ENCODE assay signal across 1 cellular context in genomic region chrX:130165703-130166502, GRCh38.
TF ChIP-seq lines count a peak whose summit lies in the region.

Gene AIFM1 (minus strand): TSS chrX:130165841. CDS start chrX:130165656, 185 bp downstream.

TF ChIP-seq in H1, 55 proteins besides CTCF, POLR2A, EP300 and RAD21 (continued from another document):
- no peak for TF ChIP-seq CHD7 (IDR thresholded peaks at IDR 0.05; ENCODE audit: insufficient replicate concordance, low read length)
- TF ChIP-seq SAP30 (IDR thresholded peaks at IDR 0.05; ENCODE audit: insufficient read depth, insufficient replicate concordance, low read length), result no peak
- TF ChIP-seq RFX5 (IDR thresholded peaks at IDR 0.05; ENCODE audit: borderline replicate concordance, low read depth, low read length), result peak; percentile 37; the same call in 1 of the 2 replicates
- TF ChIP-seq JUND (IDR thresholded peaks at IDR 0.05; ENCODE audit: low read length), result no peak
- TF ChIP-seq SUZ12 (IDR thresholded peaks at IDR 0.05; ENCODE audit: low read length), result no peak
- no peak for TF ChIP-seq CBX8 (IDR thresholded peaks at IDR 0.05; ENCODE audit: borderline replicate concordance, low read depth, low read length)
- no peak for TF ChIP-seq HDAC6 (IDR thresholded peaks at IDR 0.05; ENCODE audit: low read depth, low read length)
- TF ChIP-seq, protein P1, sequence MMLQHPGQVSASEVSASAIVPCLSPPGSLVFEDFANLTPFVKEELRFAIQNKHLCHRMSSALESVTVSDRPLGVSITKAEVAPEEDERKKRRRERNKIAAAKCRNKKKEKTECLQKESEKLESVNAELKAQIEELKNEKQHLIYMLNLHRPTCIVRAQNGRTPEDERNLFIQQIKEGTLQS (IDR thresholded peaks at IDR 0.05; ENCODE audit: insufficient read depth, low read depth, low read length), result no peak
- TF ChIP-seq SRF (IDR thresholded peaks at IDR 0.05; ENCODE audit: low read depth, low read length), result no peak
- peak; percentile 57 for TF ChIP-seq KDM4A (IDR thresholded peaks at IDR 0.05; ENCODE audit: low read depth, low read length, severe bottlenecking)
- TF ChIP-seq KDM1A (IDR thresholded peaks at IDR 0.05; ENCODE audit: borderline replicate concordance, low read length), result no peak
- TF ChIP-seq RXRA (IDR thresholded peaks at IDR 0.05; ENCODE audit: insufficient read depth, low read depth, low read length), result 0 out of 2 replicates have a peak, but pooled peaks have one; percentile 36
- TF ChIP-seq CHD2 (IDR thresholded peaks at IDR 0.05; ENCODE audit: low read length), result no peak
- TF ChIP-seq SP1 (IDR thresholded peaks at IDR 0.05; ENCODE audit: low read depth, low read length), result peak; percentile 100
- no peak for TF ChIP-seq RBBP5 (IDR thresholded peaks at IDR 0.05; ENCODE audit: borderline replicate concordance, low read depth, low read length)
- peak; percentile 64; the same call in 1 of the 2 replicates for TF ChIP-seq TAF1 (IDR thresholded peaks at IDR 0.05; ENCODE audit: low read depth, low read length)
- TF ChIP-seq POLR2AphosphoS5 (IDR thresholded peaks at IDR 0.05; ENCODE audit: low read depth, low read length), result peak; percentile 25; the same call in 1 of the 2 replicates
- TF ChIP-seq EGR1 (IDR thresholded peaks at IDR 0.05; ENCODE audit: borderline replicate concordance, low read depth, low read length), result peak; percentile 57; the same call in 1 of the 2 replicates
- no peak for TF ChIP-seq BCL11A (IDR thresholded peaks at IDR 0.05; ENCODE audit: low read depth in 2 of 2, low read length in 2 of 2)
- no peak for TF ChIP-seq GABPA (IDR thresholded peaks at IDR 0.05; ENCODE audit: borderline replicate concordance, insufficient read depth, low read length)
- no peak for TF ChIP-seq MAX (IDR thresholded peaks at IDR 0.05)
- no peak for TF ChIP-seq GTF2F1 (IDR thresholded peaks at IDR 0.05; ENCODE audit: borderline replicate concordance, low read depth, low read length)
- no peak; the same call in 1 of the 2 replicates for TF ChIP-seq SP4 (IDR thresholded peaks at IDR 0.05; ENCODE audit: low read length)
- TF ChIP-seq TBP (IDR thresholded peaks at IDR 0.05; ENCODE audit: low read depth, low read length), result peak; percentile 41
- TF ChIP-seq TCF12 (IDR thresholded peaks at IDR 0.05; ENCODE audit: low read depth, low read length), result no peak
- TF ChIP-seq, protein P2, sequence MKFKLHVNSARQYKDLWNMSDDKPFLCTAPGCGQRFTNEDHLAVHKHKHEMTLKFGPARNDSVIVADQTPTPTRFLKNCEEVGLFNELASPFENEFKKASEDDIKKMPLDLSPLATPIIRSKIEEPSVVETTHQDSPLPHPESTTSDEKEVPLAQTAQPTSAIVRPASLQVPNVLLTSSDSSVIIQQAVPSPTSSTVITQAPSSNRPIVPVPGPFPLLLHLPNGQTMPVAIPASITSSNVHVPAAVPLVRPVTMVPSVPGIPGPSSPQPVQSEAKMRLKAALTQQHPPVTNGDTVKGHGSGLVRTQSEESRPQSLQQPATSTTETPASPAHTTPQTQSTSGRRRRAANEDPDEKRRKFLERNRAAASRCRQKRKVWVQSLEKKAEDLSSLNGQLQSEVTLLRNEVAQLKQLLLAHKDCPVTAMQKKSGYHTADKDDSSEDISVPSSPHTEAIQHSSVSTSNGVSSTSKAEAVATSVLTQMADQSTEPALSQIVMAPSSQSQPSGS (IDR thresholded peaks at IDR 0.05; ENCODE audit: low read length), result peak; percentile 60; the same call in 1 of the 2 replicates
- TF ChIP-seq SIN3A (conservative IDR thresholded peaks at IDR 0.05 in 1 of 2, IDR thresholded peaks at IDR 0.05 in 1 of 2; ENCODE audit: low read depth in 1 of 2, low read length in 2 of 2), result peak; percentile 32 to 42; a peak in 1 of 4 replicates
- peak; percentile 40 for TF ChIP-seq PHF8 (conservative IDR thresholded peaks at IDR 0.05; ENCODE audit: low read depth, low read length)
- TF ChIP-seq HDAC2 (IDR thresholded peaks at IDR 0.05; ENCODE audit: borderline replicate concordance in 1 of 2, low read depth in 2 of 2, low read length in 2 of 2), result no peak
- no peak for TF ChIP-seq MAFK (IDR thresholded peaks at IDR 0.05; ENCODE audit: low read depth, low read length)
